ENCODE assay signal across 1 cellular context in genomic region chr2:218217366-218218309, GRCh38.
A peak's percentile ranks its signal among the peaks of the same experiment; 100 is the strongest.
TF ChIP-seq lines count a peak whose summit lies in the region.

No MANE protein-coding gene starts in this region.

TF ChIP-seq in A549, 52 proteins besides CTCF, POLR2A, EP300 and RAD21 (continued from another document):
- TF ChIP-seq PHF8 (IDR thresholded peaks at IDR 0.05; ENCODE audit: borderline replicate concordance, low read depth) = peak; percentile 18; the same call in 1 of the 2 replicates
- no peak for TF ChIP-seq HEYL (CRISPR knock-in tag; IDR thresholded peaks at IDR 0.05)
TF ChIP-seq in A549: peak in this region for 2.
